In the genomic region with DNA sequence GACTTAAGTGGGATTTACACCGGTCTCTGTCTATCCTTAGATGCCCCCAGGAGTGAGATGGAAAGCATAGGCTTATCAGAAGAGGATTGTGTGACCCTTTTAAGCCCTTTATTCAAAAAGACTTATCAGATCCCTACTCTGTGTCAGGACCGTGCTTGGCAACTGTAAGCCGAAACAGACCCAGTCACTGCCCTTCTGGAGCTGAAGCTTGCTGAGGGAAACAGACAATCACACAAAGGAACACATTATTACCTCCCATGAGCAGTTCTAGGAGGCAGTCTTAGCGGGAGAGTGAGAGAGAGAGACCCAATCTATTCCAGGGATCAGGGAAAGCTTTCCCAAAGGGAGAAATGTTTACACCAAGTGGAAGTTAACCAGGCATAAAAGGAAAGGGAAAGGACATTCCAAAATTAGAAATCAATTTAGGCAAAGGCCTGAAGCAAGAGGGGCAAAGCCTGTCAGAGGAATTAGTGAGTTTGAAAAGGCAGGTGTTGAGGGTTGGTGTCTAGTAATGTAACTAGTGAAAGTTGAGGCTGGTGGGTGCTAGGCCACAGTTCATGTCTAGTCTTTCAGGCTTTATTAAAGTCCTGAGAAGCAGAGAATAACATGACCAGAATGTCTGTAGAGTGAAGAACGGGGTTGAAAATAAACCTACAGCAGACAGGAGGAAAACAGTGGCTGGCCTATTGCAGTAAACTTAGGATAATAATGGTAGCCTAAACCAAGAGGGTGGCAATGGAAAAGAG, we compare ENCODE assay signal across 2 cellular contexts.
TF ChIP-seq lines count a peak whose summit lies in the region.

No MANE protein-coding gene starts in this region.

TF ChIP-seq in IMR-90, 13 proteins besides CTCF, POLR2A, EP300 and RAD21:
- TF ChIP-seq MAZ (IDR thresholded peaks at IDR 0.05; ENCODE audit: borderline replicate concordance, low read depth, low read length) (no peak), CEBPB (IDR thresholded peaks at IDR 0.05; ENCODE audit: low read depth, low read length) (no peak), FOS (IDR thresholded peaks at IDR 0.05; ENCODE audit: low read depth, low read length) (no peak), MXI1 (IDR thresholded peaks at IDR 0.05; ENCODE audit: borderline replicate concordance, low read depth, low read length) (no peak), USF2 (IDR thresholded peaks at IDR 0.05; ENCODE audit: low read depth, low read length) (no peak), MAFK (IDR thresholded peaks at IDR 0.05; ENCODE audit: low read depth, low read length) (no peak), CHD1 (IDR thresholded peaks at IDR 0.05; ENCODE audit: low read depth, low read length) (no peak), RCOR1 (IDR thresholded peaks at IDR 0.05; ENCODE audit: insufficient replicate concordance, low read length) (no peak), BHLHE40 (IDR thresholded peaks at IDR 0.05; ENCODE audit: low read depth, low read length) (no peak), NFE2L2 (IDR thresholded peaks at IDR 0.05; ENCODE audit: low read depth, low read length) (no peak), RFX5 (IDR thresholded peaks at IDR 0.05; ENCODE audit: low read depth, low read length) (no peak), SMC3 (IDR thresholded peaks at IDR 0.05; ENCODE audit: low read depth, low read length) (no peak)
- TF ChIP-seq, protein P1, sequence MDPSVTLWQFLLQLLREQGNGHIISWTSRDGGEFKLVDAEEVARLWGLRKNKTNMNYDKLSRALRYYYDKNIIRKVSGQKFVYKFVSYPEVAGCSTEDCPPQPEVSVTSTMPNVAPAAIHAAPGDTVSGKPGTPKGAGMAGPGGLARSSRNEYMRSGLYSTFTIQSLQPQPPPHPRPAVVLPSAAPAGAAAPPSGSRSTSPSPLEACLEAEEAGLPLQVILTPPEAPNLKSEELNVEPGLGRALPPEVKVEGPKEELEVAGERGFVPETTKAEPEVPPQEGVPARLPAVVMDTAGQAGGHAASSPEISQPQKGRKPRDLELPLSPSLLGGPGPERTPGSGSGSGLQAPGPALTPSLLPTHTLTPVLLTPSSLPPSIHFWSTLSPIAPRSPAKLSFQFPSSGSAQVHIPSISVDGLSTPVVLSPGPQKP (IDR thresholded peaks at IDR 0.05; ENCODE audit: borderline replicate concordance, low read depth, low read length): no peak

TF ChIP-seq in GM12878, 131 proteins besides CTCF, POLR2A, EP300 and RAD21:
- TF ChIP-seq, protein P2, sequence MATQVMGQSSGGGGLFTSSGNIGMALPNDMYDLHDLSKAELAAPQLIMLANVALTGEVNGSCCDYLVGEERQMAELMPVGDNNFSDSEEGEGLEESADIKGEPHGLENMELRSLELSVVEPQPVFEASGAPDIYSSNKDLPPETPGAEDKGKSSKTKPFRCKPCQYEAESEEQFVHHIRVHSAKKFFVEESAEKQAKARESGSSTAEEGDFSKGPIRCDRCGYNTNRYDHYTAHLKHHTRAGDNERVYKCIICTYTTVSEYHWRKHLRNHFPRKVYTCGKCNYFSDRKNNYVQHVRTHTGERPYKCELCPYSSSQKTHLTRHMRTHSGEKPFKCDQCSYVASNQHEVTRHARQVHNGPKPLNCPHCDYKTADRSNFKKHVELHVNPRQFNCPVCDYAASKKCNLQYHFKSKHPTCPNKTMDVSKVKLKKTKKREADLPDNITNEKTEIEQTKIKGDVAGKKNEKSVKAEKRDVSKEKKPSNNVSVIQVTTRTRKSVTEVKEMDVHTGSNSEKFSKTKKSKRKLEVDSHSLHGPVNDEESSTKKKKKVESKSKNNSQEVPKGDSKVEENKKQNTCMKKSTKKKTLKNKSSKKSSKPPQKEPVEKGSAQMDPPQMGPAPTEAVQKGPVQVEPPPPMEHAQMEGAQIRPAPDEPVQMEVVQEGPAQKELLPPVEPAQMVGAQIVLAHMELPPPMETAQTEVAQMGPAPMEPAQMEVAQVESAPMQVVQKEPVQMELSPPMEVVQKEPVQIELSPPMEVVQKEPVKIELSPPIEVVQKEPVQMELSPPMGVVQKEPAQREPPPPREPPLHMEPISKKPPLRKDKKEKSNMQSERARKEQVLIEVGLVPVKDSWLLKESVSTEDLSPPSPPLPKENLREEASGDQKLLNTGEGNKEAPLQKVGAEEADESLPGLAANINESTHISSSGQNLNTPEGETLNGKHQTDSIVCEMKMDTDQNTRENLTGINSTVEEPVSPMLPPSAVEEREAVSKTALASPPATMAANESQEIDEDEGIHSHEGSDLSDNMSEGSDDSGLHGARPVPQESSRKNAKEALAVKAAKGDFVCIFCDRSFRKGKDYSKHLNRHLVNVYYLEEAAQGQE (IDR thresholded peaks at IDR 0.05; ENCODE audit: low read depth, low read length): no peak
- TF ChIP-seq BCLAF1 (IDR thresholded peaks at IDR 0.05) (no peak), NFYA (IDR thresholded peaks at IDR 0.05; ENCODE audit: borderline replicate concordance, low read depth, low read length) (no peak), TCF3 (IDR thresholded peaks at IDR 0.05; ENCODE audit: borderline replicate concordance, insufficient read depth, low read depth, low read length) (no peak), IRF4 (IDR thresholded peaks at IDR 0.05; ENCODE audit: low read depth, low read length) (no peak), POU2F2 (IDR thresholded peaks at IDR 0.05; ENCODE audit: borderline replicate concordance, low read depth, low read length) (no peak), SMAD1 (IDR thresholded peaks at IDR 0.05; ENCODE audit: low read depth, partially characterized antibody) (no peak), SMAD5 (IDR thresholded peaks at IDR 0.05; ENCODE audit: low read depth) (no peak), FOS (IDR thresholded peaks at IDR 0.05; ENCODE audit: borderline replicate concordance, extremely low read depth, insufficient read length) (no peak), IKZF2 (IDR thresholded peaks at IDR 0.05) (peak in 1 of 2 experiments; percentile 23; a peak in 1 of 4 replicates), SREBF2 (IDR thresholded peaks at IDR 0.05; ENCODE audit: low read length) (no peak), CEBPB (IDR thresholded peaks at IDR 0.05; ENCODE audit: borderline replicate concordance in 1 of 2, low read depth in 2 of 2, low read length in 2 of 2) (no peak), ZBED1 (IDR thresholded peaks at IDR 0.05; ENCODE audit: borderline replicate concordance) (no peak), MTA2 (IDR thresholded peaks at IDR 0.05; ENCODE audit: low read depth) (peak; percentile 28), ZNF274 (IDR thresholded peaks at IDR 0.05; ENCODE audit: insufficient read depth, insufficient read length) (no peak), PRDM15 (CRISPR knock-in tag; IDR thresholded peaks at IDR 0.05) (no peak), NKRF (conservative IDR thresholded peaks at IDR 0.05) (no peak)
- TF ChIP-seq, protein P1 (IDR thresholded peaks at IDR 0.05; ENCODE audit: low read depth, low read length): no peak
TF ChIP-seq in GM12878: peak in this region for 2.
